ENCODE assay signal across 1 cellular context in the genomic region with DNA sequence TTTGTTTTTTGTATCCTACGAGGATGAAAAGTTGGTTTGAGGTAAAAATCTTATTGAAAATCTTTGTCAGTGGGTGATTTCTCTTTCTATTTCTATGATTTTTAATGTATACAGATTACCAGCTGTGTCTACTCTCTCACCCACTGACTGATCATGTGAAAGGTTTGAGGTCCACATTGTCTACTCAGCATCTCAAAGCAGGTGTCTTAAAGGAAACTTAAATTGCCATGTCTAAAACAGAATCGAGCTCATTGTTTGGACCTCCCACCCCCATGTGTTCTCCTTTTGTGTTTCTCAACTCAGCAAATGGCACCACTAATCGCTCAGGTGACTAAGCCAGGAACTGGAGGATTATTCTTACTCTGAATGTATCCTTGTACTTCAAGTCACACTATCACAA.
TF ChIP-seq lines count a peak whose summit lies in the region.

No MANE protein-coding gene starts in this region.

TF ChIP-seq in GM23338, 12 proteins besides CTCF, POLR2A, EP300 and RAD21 (continued from another document):
- TF ChIP-seq, protein P1, sequence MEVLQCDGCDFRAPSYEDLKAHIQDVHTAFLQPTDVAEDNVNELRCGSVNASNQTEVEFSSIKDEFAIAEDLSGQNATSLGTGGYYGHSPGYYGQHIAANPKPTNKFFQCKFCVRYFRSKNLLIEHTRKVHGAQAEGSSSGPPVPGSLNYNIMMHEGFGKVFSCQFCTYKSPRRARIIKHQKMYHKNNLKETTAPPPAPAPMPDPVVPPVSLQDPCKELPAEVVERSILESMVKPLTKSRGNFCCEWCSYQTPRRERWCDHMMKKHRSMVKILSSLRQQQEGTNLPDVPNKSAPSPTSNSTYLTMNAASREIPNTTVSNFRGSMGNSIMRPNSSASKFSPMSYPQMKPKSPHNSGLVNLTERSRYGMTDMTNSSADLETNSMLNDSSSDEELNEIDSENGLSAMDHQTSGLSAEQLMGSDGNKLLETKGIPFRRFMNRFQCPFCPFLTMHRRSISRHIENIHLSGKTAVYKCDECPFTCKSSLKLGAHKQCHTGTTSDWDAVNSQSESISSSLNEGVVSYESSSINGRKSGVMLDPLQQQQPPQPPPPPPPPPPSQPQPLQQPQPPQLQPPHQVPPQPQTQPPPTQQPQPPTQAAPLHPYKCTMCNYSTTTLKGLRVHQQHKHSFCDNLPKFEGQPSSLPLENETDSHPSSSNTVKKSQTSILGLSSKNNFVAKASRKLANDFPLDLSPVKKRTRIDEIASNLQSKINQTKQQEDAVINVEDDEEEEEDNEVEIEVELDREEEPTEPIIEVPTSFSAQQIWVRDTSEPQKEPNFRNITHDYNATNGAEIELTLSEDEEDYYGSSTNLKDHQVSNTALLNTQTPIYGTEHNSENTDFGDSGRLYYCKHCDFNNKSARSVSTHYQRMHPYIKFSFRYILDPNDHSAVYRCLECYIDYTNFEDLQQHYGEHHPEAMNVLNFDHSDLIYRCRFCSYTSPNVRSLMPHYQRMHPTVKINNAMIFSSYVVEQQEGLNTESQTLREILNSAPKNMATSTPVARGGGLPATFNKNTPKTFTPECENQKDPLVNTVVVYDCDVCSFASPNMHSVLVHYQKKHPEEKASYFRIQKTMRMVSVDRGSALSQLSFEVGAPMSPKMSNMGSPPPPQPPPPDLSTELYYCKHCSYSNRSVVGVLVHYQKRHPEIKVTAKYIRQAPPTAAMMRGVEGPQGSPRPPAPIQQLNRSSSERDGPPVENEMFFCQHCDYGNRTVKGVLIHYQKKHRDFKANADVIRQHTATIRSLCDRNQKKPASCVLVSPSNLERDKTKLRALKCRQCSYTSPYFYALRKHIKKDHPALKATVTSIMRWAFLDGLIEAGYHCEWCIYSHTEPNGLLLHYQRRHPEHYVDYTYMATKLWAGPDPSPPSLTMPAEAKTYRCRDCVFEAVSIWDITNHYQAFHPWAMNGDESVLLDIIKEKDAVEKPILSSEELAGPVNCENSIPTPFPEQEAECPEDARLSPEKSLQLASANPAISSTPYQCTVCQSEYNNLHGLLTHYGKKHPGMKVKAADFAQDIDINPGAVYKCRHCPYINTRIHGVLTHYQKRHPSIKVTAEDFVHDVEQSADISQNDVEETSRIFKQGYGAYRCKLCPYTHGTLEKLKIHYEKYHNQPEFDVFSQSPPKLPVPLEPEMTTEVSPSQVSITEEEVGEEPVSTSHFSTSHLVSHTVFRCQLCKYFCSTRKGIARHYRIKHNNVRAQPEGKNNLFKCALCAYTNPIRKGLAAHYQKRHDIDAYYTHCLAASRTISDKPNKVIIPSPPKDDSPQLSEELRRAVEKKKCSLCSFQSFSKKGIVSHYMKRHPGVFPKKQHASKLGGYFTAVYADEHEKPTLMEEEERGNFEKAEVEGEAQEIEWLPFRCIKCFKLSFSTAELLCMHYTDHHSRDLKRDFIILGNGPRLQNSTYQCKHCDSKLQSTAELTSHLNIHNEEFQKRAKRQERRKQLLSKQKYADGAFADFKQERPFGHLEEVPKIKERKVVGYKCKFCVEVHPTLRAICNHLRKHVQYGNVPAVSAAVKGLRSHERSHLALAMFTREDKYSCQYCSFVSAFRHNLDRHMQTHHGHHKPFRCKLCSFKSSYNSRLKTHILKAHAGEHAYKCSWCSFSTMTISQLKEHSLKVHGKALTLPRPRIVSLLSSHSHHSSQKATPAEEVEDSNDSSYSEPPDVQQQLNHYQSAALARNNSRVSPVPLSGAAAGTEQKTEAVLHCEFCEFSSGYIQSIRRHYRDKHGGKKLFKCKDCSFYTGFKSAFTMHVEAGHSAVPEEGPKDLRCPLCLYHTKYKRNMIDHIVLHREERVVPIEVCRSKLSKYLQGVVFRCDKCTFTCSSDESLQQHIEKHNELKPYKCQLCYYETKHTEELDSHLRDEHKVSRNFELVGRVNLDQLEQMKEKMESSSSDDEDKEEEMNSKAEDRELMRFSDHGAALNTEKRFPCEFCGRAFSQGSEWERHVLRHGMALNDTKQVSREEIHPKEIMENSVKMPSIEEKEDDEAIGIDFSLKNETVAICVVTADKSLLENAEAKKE (CRISPR knock-in tag; IDR thresholded peaks at IDR 0.05), result no peak
- TF ChIP-seq NANOG (IDR thresholded peaks at IDR 0.05; ENCODE audit: borderline replicate concordance), result no peak
- TF ChIP-seq ZNF114 (CRISPR knock-in tag; IDR thresholded peaks at IDR 0.05), result no peak
- TF ChIP-seq, protein P2, sequence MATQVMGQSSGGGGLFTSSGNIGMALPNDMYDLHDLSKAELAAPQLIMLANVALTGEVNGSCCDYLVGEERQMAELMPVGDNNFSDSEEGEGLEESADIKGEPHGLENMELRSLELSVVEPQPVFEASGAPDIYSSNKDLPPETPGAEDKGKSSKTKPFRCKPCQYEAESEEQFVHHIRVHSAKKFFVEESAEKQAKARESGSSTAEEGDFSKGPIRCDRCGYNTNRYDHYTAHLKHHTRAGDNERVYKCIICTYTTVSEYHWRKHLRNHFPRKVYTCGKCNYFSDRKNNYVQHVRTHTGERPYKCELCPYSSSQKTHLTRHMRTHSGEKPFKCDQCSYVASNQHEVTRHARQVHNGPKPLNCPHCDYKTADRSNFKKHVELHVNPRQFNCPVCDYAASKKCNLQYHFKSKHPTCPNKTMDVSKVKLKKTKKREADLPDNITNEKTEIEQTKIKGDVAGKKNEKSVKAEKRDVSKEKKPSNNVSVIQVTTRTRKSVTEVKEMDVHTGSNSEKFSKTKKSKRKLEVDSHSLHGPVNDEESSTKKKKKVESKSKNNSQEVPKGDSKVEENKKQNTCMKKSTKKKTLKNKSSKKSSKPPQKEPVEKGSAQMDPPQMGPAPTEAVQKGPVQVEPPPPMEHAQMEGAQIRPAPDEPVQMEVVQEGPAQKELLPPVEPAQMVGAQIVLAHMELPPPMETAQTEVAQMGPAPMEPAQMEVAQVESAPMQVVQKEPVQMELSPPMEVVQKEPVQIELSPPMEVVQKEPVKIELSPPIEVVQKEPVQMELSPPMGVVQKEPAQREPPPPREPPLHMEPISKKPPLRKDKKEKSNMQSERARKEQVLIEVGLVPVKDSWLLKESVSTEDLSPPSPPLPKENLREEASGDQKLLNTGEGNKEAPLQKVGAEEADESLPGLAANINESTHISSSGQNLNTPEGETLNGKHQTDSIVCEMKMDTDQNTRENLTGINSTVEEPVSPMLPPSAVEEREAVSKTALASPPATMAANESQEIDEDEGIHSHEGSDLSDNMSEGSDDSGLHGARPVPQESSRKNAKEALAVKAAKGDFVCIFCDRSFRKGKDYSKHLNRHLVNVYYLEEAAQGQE (IDR thresholded peaks at IDR 0.05; ENCODE audit: unreplicated experiment), result no peak
- TF ChIP-seq POLR2AphosphoS5 (IDR thresholded peaks at IDR 0.05; ENCODE audit: low read depth), result no peak
- no peak for TF ChIP-seq CREB1 (CRISPR knock-in tag; IDR thresholded peaks at IDR 0.05; ENCODE audit: low read depth)
- TF ChIP-seq, protein P3, sequence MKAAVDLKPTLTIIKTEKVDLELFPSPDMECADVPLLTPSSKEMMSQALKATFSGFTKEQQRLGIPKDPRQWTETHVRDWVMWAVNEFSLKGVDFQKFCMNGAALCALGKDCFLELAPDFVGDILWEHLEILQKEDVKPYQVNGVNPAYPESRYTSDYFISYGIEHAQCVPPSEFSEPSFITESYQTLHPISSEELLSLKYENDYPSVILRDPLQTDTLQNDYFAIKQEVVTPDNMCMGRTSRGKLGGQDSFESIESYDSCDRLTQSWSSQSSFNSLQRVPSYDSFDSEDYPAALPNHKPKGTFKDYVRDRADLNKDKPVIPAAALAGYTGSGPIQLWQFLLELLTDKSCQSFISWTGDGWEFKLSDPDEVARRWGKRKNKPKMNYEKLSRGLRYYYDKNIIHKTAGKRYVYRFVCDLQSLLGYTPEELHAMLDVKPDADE (IDR thresholded peaks at IDR 0.05), result no peak
- no peak for TF ChIP-seq JUNB (IDR thresholded peaks at IDR 0.05; ENCODE audit: unreplicated experiment)
- TF ChIP-seq EZH2 (IDR thresholded peaks at IDR 0.05; ENCODE audit: low read depth, unreplicated experiment), result no peak
- TF ChIP-seq STAT1 (IDR thresholded peaks at IDR 0.05; ENCODE audit: unreplicated experiment), result no peak
